Comparison of ENCODE assay signal across 8 cellular contexts in genomic region chr7:64098-64521, GRCh38.
A peak's percentile ranks its signal among the peaks of the same experiment; 100 is the strongest.
DNase-seq lines count a peak whose midpoint lies in the region; ATAC-seq, FAIRE-seq and TF ChIP-seq lines count a peak whose summit lies in the region.

No MANE protein-coding gene starts in this region.

- in situ Hi-C loops in K562 (cut with MboI) = no loop called here

- H4K20me1 ChIP-seq in K562 (replicated peaks; ENCODE audit: control insufficient read depth, insufficient read depth, low read length) = peaks cover 4% of the 10 kb centered on the region; the same call in 1 of the 2 replicates

- no peaks in the 10 kb centered on the region for H3K36me3 Mint-ChIP-seq in activated CD4-positive, alpha-beta T cell treated with anti-CD3 and anti-CD28 coated beads for 36 hours (ENCODE audit: low read depth)
- H3K36me3 Mint-ChIP-seq in activated T-cell treated with anti-CD3 and anti-CD28 coated beads, Interleukin-2, amount 50 U/mL, for 4 hours (ENCODE audit: insufficient read depth) = no peaks in the 10 kb centered on the region

- TF ChIP-seq EP300 in K562 (IDR thresholded peaks at IDR 0.05; ENCODE audit: low read length) = no peak

- POLR2A ChIA-PET in activated CD4-positive, alpha-beta T cell treated with anti-CD3 and anti-CD28 coated beads for 36 hours (lab: Charles Lee) = no interaction called here
- POLR2A ChIA-PET in K562 (lab: Yijun Ruan, JAX) = no interaction called here

- H3K27me3 Mint-ChIP-seq in activated CD4-positive, alpha-beta T cell treated with anti-CD3 and anti-CD28 coated beads for 36 hours = no peaks in the 10 kb centered on the region
- H3K27me3 Mint-ChIP-seq in activated T-cell treated with anti-CD3 and anti-CD28 coated beads, Interleukin-2, amount 50 U/mL, for 4 hours (ENCODE audit: low read depth) = no peaks in the 10 kb centered on the region

- H3K9me3 Mint-ChIP-seq in activated CD4-positive, alpha-beta T cell treated with anti-CD3 and anti-CD28 coated beads for 36 hours (ENCODE audit: low read depth) = no peaks in the 10 kb centered on the region
- no peaks in the 10 kb centered on the region for H3K9me3 Mint-ChIP-seq in activated T-cell treated with anti-CD3 and anti-CD28 coated beads, Interleukin-2, amount 50 U/mL, for 4 hours

- intact Hi-C loops in activated CD4-positive, alpha-beta T cell treated with anti-CD3 and anti-CD28 coated beads for 36 hours (cut with DNase I, micrococcal nuclease) = no loop called here
- intact Hi-C loops in K562 (cut with micrococcal nuclease) = no loop called here

- no peaks in the 10 kb centered on the region for H3K9me1 ChIP-seq in K562 (ENCODE audit: control insufficient read depth, insufficient read depth, low read length)

- H3K4me3 Mint-ChIP-seq in activated CD4-positive, alpha-beta T cell treated with anti-CD3 and anti-CD28 coated beads for 36 hours = no peak overlapping the region
- no peak overlapping the region for H3K4me3 Mint-ChIP-seq in activated T-cell treated with anti-CD3 and anti-CD28 coated beads, Interleukin-2, amount 50 U/mL, for 4 hours

- peak; percentile 40 to 65 for TF ChIP-seq RAD21 in K562 (CRISPR knock-in tag; conservative IDR thresholded peaks at IDR 0.05 in 1 of 2, IDR thresholded peaks at IDR 0.05 in 1 of 2)

- no peaks in the 10 kb centered on the region for H3K79me2 ChIP-seq in K562 (ENCODE audit: control insufficient read depth, insufficient read depth, low read length)

- peaks cover 51 to 93% of the 10 kb centered on the region in 2 experiments for H3K27me3 ChIP-seq in K562 (ENCODE audit: control insufficient read depth in 2 of 2, insufficient read depth in 2 of 2, low read length in 2 of 2)

- BruUV-seq in K562 (replicated peaks; lab: Mats Ljungman, UMichigan) = no TSS peak

- ATAC-seq in activated CD4-positive, alpha-beta T cell treated with anti-CD3 and anti-CD28 coated beads for 36 hours = peak; percentile 53
- peak; percentile 84 for ATAC-seq in K562
- ATAC-seq in activated T-cell treated with anti-CD3 and anti-CD28 coated beads, Interleukin-2, amount 50 U/mL, for 4 hours = no peak

- no peak overlapping the region for H3K4me3 ChIP-seq in K562

- H3K4me2 ChIP-seq in K562 (ENCODE audit: insufficient read depth, low read length) = no peak overlapping the region

- no peak overlapping the region for H2AFZ ChIP-seq in K562 (ENCODE audit: low read depth, low read length)

- no peaks in the 10 kb centered on the region for H3K4me1 Mint-ChIP-seq in activated CD4-positive, alpha-beta T cell treated with anti-CD3 and anti-CD28 coated beads for 36 hours
- no peaks in the 10 kb centered on the region for H3K4me1 Mint-ChIP-seq in activated T-cell treated with anti-CD3 and anti-CD28 coated beads, Interleukin-2, amount 50 U/mL, for 4 hours (ENCODE audit: low read depth)

- H3K9me3 ChIP-seq in K562 (replicated peaks; ENCODE audit: control insufficient read depth, insufficient read depth, low read depth, low read length) = 0 out of 2 replicates have a peak, but pooled peaks cover 2% of the 10 kb centered on the region

- CTCF ChIA-PET in activated CD4-positive, alpha-beta T cell treated with anti-CD3 and anti-CD28 coated beads for 36 hours (lab: Charles Lee) = interaction anchor here (1.1 kb wide), 1 partner anchor 9 kb away, joined by 4 read pairs; no protein-coding TSS in a partner anchor
- CTCF ChIA-PET in K562 (lab: Yijun Ruan, JAX; ENCODE audit: low intra/inter-chr PET ratio) = interaction anchor here (0.6 to 2.1 kb wide), 3 partner anchors 25 to 203 kb away, joined by 3 to 9 read pairs (median 4); no protein-coding TSS in a partner anchor

- H3K27ac ChIP-seq in K562 (ENCODE audit: extremely low read depth, low read depth, low read length) (no peak overlapping the region), substantia nigra (ENCODE audit: low read depth, low read length, poor library complexity, severe bottlenecking) (no peak overlapping the region)

- H3K4me1 ChIP-seq in K562 (replicated peaks in 1 of 2; ENCODE audit: control insufficient read depth in 2 of 2, insufficient read depth in 2 of 2, low read length in 2 of 2) = no peaks in the 10 kb centered on the region; a peak in 1 of 5 replicates

- no peak overlapping the region for H3K9ac ChIP-seq in K562 (ENCODE audit: insufficient read depth in 1 of 2, low read depth in 2 of 2, low read length in 2 of 2)

- H3K36me3 ChIP-seq in K562 (ENCODE audit: control insufficient read depth, insufficient read depth, low read length) = no peaks in the 10 kb centered on the region

- no peak for TF ChIP-seq POLR2A in K562 (conservative IDR thresholded peaks at IDR 0.05)

- peak; percentile 82 for FAIRE-seq in K562 (lab: Jason Lieb, UNC)

- peak; percentile 66 to 73 (median 67) for TF ChIP-seq CTCF in K562 (IDR thresholded peaks at IDR 0.05 in 2 of 3, conservative IDR thresholded peaks at IDR 0.05 in 1 of 3; ENCODE audit: insufficient read depth in 2 of 3, low read depth in 1 of 3, low read length in 3 of 3)

- DNase-seq in activated CD4-positive, alpha-beta T cell treated with anti-CD3 and anti-CD28 coated beads for 36 hours = peak; percentile 43
- DNase-seq in activated CD4-positive, alpha-beta T cell treated with anti-CD3 and anti-CD28 coated beads, Interleukin-2, amount 50 U/mL, for 4 hours = no peak
- DNase-seq in NCI-H2196 treated with DMSO at 0.1 percent for 48 hours (lab: John Stamatoyannopoulos, UW; ENCODE audit: unreplicated experiment) (peak; percentile 7), K562 (ENCODE audit: extremely low read depth in 1 of 4, low spot score in 3 of 4) (peak; percentile 33 to 61 (median 42)), inferior parietal cortex (ENCODE audit: extremely low spot score) (peak; percentile 73), substantia nigra (lab: John Stamatoyannopoulos, UW) (peak in 40 of 49 donors; percentile 8 to 84 (median 50))
- no peak for DNase-seq in activated T-cell treated with anti-CD3 and anti-CD28 coated beads, Interleukin-2, amount 50 U/mL, for 4 hours
- no peak for DNase-seq in effector CD4-positive, alpha-beta T cell

- WGBS in K562 (ENCODE audit: insufficient coverage, low coverage, missing lambda C conversion rate) = 2% methylated on average over 4 of the region's 4 CpGs

- H3K27ac Mint-ChIP-seq in activated CD4-positive, alpha-beta T cell treated with anti-CD3 and anti-CD28 coated beads for 36 hours = no peak overlapping the region

TF ChIP-seq in K562, 482 proteins besides CTCF, POLR2A, EP300 and RAD21 (continues in another document):
- TF ChIP-seq CEBPG (CRISPR knock-in tag; IDR thresholded peaks at IDR 0.05) (no peak), CEBPG (tag; conservative IDR thresholded peaks at IDR 0.05 in 1 of 2, IDR thresholded peaks at IDR 0.05 in 1 of 2) (no peak), CTCFL (IDR thresholded peaks at IDR 0.05; ENCODE audit: borderline replicate concordance, insufficient read depth, low read depth, low read length, poor library complexity, severe bottlenecking) (peak; percentile 45), HMGXB4 (CRISPR knock-in tag; IDR thresholded peaks at IDR 0.05) (no peak), NFE2 (IDR thresholded peaks at IDR 0.05; ENCODE audit: low read depth) (no peak), SMC3 (conservative IDR thresholded peaks at IDR 0.05; ENCODE audit: insufficient read depth, low read depth, low read length) (peak; percentile 54; the same call in 1 of the 2 replicates), JUN (IDR thresholded peaks at IDR 0.05; ENCODE audit: borderline replicate concordance, low read depth, low read length) (no peak), JUN (CRISPR knock-in tag; IDR thresholded peaks at IDR 0.05; ENCODE audit: borderline replicate concordance) (no peak), CREB5 (CRISPR knock-in tag; IDR thresholded peaks at IDR 0.05) (no peak)

Comparison
In these comparisons a context has a peak if more than half of its experiments do, and no peak if none do; other contexts are left out.
1. DNase-seq: peak in activated CD4-positive, alpha-beta T cell treated with anti-CD3 and anti-CD28 coated beads for 36 hours (single experiment), NCI-H2196 treated with DMSO at 0.1 percent for 48 hours (single experiment), K562 (4 of 4), inferior parietal cortex (single experiment) and substantia nigra (40 of 49); none in activated CD4-positive, alpha-beta T cell treated with anti-CD3 and anti-CD28 coated beads, Interleukin-2, amount 50 U/mL, for 4 hours (0 of 2), activated T-cell treated with anti-CD3 and anti-CD28 coated beads, Interleukin-2, amount 50 U/mL, for 4 hours (single experiment) and effector CD4-positive, alpha-beta T cell (single experiment).
2. ATAC-seq: peak in activated CD4-positive, alpha-beta T cell treated with anti-CD3 and anti-CD28 coated beads for 36 hours (single experiment) and K562 (single experiment); none in activated T-cell treated with anti-CD3 and anti-CD28 coated beads, Interleukin-2, amount 50 U/mL, for 4 hours (0 of 2).